8 cellular contexts compared by ENCODE assay signal in genomic region chr9:129176786-129177442, GRCh38. TPM values are rescaled to one million over a fixed set of nuclear protein-coding genes. Genes with fewer than 3 reads are reported as not detected.
DNase-seq lines count a peak whose midpoint lies in the region; ATAC-seq, FAIRE-seq and TF ChIP-seq lines count a peak whose summit lies in the region.

No MANE protein-coding gene starts in this region.

- peak overlapping the region; percentile 83 for H3K4me3 Mint-ChIP-seq in stimulated activated effector memory CD8-positive, alpha-beta T cell treated with anti-CD3 and anti-CD28 coated beads, Interleukin-12 subunit alpha, Interleukin-12 subunit beta, amount 100 ng/mL, for 72 hours

- H3K27me3 ChIP-seq in keratinocyte (ENCODE audit: control insufficient read depth, extremely low read depth, insufficient read depth, low read length) = no peaks in the 10 kb centered on the region

- no peak for ATAC-seq in stimulated activated effector memory CD8-positive, alpha-beta T cell treated with anti-CD3 and anti-CD28 coated beads, Interleukin-12 subunit alpha, Interleukin-12 subunit beta, amount 100 ng/mL, for 72 hours
- no peak for ATAC-seq in HG02970 (IDR thresholded peaks at IDR 0.05; ENCODE audit: low FRiP score, unreplicated experiment)
- ATAC-seq in GM19035 (IDR thresholded peaks at IDR 0.05; ENCODE audit: unreplicated experiment) = no peak

- DNase-seq in NCI-H2029 (lab: John Stamatoyannopoulos, UW) = peak; percentile 25
- no peak for DNase-seq in NCI-H2029 treated with DMSO at 0.1 percent for 48 hours (lab: John Stamatoyannopoulos, UW)
- peak; percentile 40 for DNase-seq in NCI-H1105 treated with DMSO at 0.1 percent for 48 hours (lab: John Stamatoyannopoulos, UW)
- peak; percentile 49 for DNase-seq in astrocyte of the spinal cord (ENCODE audit: low read depth, low spot score)
- DNase-seq in keratinocyte (ENCODE audit: low read depth, low spot score) = no peak
- peak; percentile 24 to 72 for DNase-seq in stimulated activated effector memory CD8-positive, alpha-beta T cell treated with anti-CD3 and anti-CD28 coated beads, Interleukin-12 subunit alpha, Interleukin-12 subunit beta, amount 100 ng/mL, for 72 hours (ENCODE audit: low spot score in 2 of 2)

- H3K4me3 ChIP-seq in astrocyte of the spinal cord (ENCODE audit: low read depth, low read length) (peak overlapping the region; percentile 80), keratinocyte (ENCODE audit: control insufficient read depth in 2 of 3, extremely low read depth in 1 of 3, insufficient read depth in 2 of 3, low read depth in 1 of 3, low read length in 3 of 3) (peak overlapping the region; percentile 83 to 95 (median 86))

- no peak overlapping the region for H2AFZ ChIP-seq in keratinocyte (ENCODE audit: control insufficient read depth, low read length)

- H3K36me3 ChIP-seq in keratinocyte (ENCODE audit: control insufficient read depth in 2 of 2, extremely low read depth in 1 of 2, insufficient read depth in 2 of 2, low read length in 2 of 2) = no peaks in the 10 kb centered on the region

- no peak overlapping the region for H3K27ac Mint-ChIP-seq in stimulated activated effector memory CD8-positive, alpha-beta T cell treated with anti-CD3 and anti-CD28 coated beads, Interleukin-12 subunit alpha, Interleukin-12 subunit beta, amount 100 ng/mL, for 72 hours

- H3K9me3 ChIP-seq in keratinocyte (ENCODE audit: control insufficient read depth, low read depth, low read length) = no peaks in the 10 kb centered on the region

- peak overlapping the region; percentile 84 for H3K9ac ChIP-seq in keratinocyte (ENCODE audit: control insufficient read depth, extremely low read depth, insufficient read depth, low read length)

- no peak for TF ChIP-seq CTCF in astrocyte of the spinal cord (IDR thresholded peaks at IDR 0.05; ENCODE audit: low read depth, low read length)
- TF ChIP-seq CTCF in keratinocyte (optimal IDR thresholded peaks at IDR 0.05 in 1 of 3, IDR thresholded peaks at IDR 0.05 in 1 of 3, conservative IDR thresholded peaks at IDR 0.05 in 1 of 3; ENCODE audit: extremely low read depth in 1 of 3, insufficient read depth in 2 of 3, low read length in 3 of 3) = no peak

- peaks cover 11% of the 10 kb centered on the region for H3K4me1 Mint-ChIP-seq in stimulated activated effector memory CD8-positive, alpha-beta T cell treated with anti-CD3 and anti-CD28 coated beads, Interleukin-12 subunit alpha, Interleukin-12 subunit beta, amount 100 ng/mL, for 72 hours

- in situ Hi-C loops in astrocyte of the spinal cord (cut with HindIII; ENCODE audit: low sequenced_read_pairs) = no loop called here

- dilution Hi-C loops in keratinocyte (cut with MboI; ENCODE audit: extremely low pct_ligation_motif_present, low sequenced_read_pairs) = no loop called here

- peak overlapping the region; percentile 96 for H3K4me2 ChIP-seq in keratinocyte (ENCODE audit: control insufficient read depth, extremely low read depth, insufficient read depth, low read depth, low read length)

- no peaks in the 10 kb centered on the region for H4K20me1 ChIP-seq in keratinocyte (ENCODE audit: control insufficient read depth, extremely low read depth, insufficient read depth, low read length)

- H3K79me2 ChIP-seq in keratinocyte (ENCODE audit: control insufficient read depth, insufficient read depth, low read length) = peaks cover 16% of the 10 kb centered on the region

- H3K4me1 ChIP-seq in keratinocyte (ENCODE audit: control insufficient read depth, extremely low read depth, insufficient read depth, low read length) = peaks cover 14% of the 10 kb centered on the region

- peaks cover 12% of the 10 kb centered on the region for H3K36me3 Mint-ChIP-seq in stimulated activated effector memory CD8-positive, alpha-beta T cell treated with anti-CD3 and anti-CD28 coated beads, Interleukin-12 subunit alpha, Interleukin-12 subunit beta, amount 100 ng/mL, for 72 hours

- H3K9me3 Mint-ChIP-seq in stimulated activated effector memory CD8-positive, alpha-beta T cell treated with anti-CD3 and anti-CD28 coated beads, Interleukin-12 subunit alpha, Interleukin-12 subunit beta, amount 100 ng/mL, for 72 hours = no peaks in the 10 kb centered on the region

- no peak for FAIRE-seq in keratinocyte (lab: Jason Lieb, UNC)

- H3K27ac ChIP-seq in keratinocyte (ENCODE audit: control insufficient read depth, insufficient read depth, low read length) = peak overlapping the region; percentile 79

- H3K9me1 ChIP-seq in keratinocyte (ENCODE audit: control insufficient read depth, extremely low read depth, insufficient read depth, low read length) = no peaks in the 10 kb centered on the region

RNA-seq across cellular contexts. Expression of gene IER5L, which starts 1.1 kb away (rescaled TPM):
- polyA plus RNA-seq in keratinocyte = 2.1 to 3.6 TPM (median 2.8 TPM) in 3 replicates
- polyA plus RNA-seq in keratinocyte (2011; ENCODE audit: low read depth) = 4.1 TPM
- 0.75 and 2.7 TPM in 2 replicates for polyA plus RNA-seq in keratinocyte (2011; cell fraction: cytosol; rRNA removed)
- polyA plus RNA-seq in keratinocyte (2011; cell fraction: nucleus; rRNA removed) = 2.1 and 4.5 TPM in 2 replicates
- 2.4 and 5.1 TPM in 2 replicates for polyA plus RNA-seq in keratinocyte (2012; ENCODE audit: low replicate concordance)
- polyA minus RNA-seq in keratinocyte = 1.3 to 1.4 TPM (median 1.3 TPM) in 3 replicates
- polyA minus RNA-seq in keratinocyte (2011; cell fraction: cytosol; rRNA and poly(A)+ RNA removed) = 18.4 TPM
- polyA minus RNA-seq in keratinocyte (2011; cell fraction: nucleus; rRNA and poly(A)+ RNA removed) = 4.3 and 7.5 TPM in 2 replicates

Comparison
In these comparisons a context has a peak if more than half of its experiments do, and no peak if none do; other contexts are left out.
1. DNase-seq: peak in NCI-H2029 (single experiment), NCI-H1105 treated with DMSO at 0.1 percent for 48 hours (single experiment), astrocyte of the spinal cord (single experiment) and stimulated activated effector memory CD8-positive, alpha-beta T cell treated with anti-CD3 and anti-CD28 coated beads, Interleukin-12 subunit alpha, Interleukin-12 subunit beta, amount 100 ng/mL, for 72 hours (2 of 2); none in NCI-H2029 treated with DMSO at 0.1 percent for 48 hours (single experiment) and keratinocyte (single experiment).